In the genomic region with DNA sequence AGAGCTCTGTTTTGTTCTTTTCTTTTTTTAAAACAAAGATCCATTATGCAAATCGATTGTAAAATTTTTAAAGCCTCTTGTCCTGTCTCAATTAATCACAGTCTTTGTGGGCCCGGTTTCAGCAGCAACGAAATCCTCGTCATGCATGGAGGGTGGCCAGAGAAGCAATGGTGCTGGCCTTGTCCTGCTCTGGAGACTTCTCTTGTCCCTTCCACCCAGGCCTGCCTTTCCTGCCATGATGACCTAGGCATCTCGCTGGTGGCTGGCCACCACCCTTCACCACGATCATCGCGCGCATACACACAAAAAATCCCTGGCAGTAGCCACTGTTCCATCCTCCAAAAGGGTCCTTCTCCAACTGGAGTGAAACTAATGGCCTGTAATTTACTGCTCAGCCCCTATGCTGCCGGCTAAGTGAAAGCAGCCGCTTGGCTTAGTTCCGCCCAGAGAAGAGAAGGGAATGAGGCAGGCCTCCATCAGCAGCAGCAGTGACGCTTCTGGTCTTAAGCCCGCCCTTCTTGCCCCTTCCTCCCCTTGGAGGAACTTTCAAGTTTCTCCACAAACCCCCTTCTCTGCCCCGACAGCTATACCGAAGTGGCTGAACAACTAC, we compare ENCODE assay signal across 15 cellular contexts.
DNase-seq lines count a peak whose midpoint lies in the region; ATAC-seq and TF ChIP-seq lines count a peak whose summit lies in the region.
"Had no signal": no experiment of that assay in that cellular context is flagged by ENCODE, and none has a peak within 500 bp of the region (broad histone marks: within the 10 kb centered on the region; RNA-seq: fewer than 3 reads in every experiment).

No MANE protein-coding gene starts in this region.

- CTCF ChIA-PET in activated naive CD4-positive, alpha-beta T cell treated with anti-CD3 and anti-CD28 coated beads, Interleukin-2, amount 10 ng/mL, durations not matched to agents 7 days and 5 days (lab: Charles Lee): no interaction called here

- no peaks in the 10 kb centered on the region for H3K36me3 ChIP-seq in BLaER1
- no peaks in the 10 kb centered on the region for H3K36me3 ChIP-seq in Karpas-422 (ENCODE audit: insufficient read depth, low read length)
- H3K36me3 ChIP-seq: BE2C, HAP-1 had no signal

- peaks cover 37% of the 10 kb centered on the region for H3K4me1 ChIP-seq in BLaER1
- H3K4me1 ChIP-seq in Karpas-422 (ENCODE audit: low read length): peaks cover 44% of the 10 kb centered on the region
- H3K4me1 ChIP-seq: BE2C, HAP-1 had no signal

- no peaks in the 10 kb centered on the region for H3K4me1 Mint-ChIP-seq in neural crest cell
- H3K4me1 Mint-ChIP-seq in activated naive CD4-positive, alpha-beta T cell treated with anti-CD3 and anti-CD28 coated beads, Interleukin-2, amount 10 ng/mL, durations not matched to agents 7 days and 5 days: no peaks in the 10 kb centered on the region
- H3K4me1 Mint-ChIP-seq: CD14-positive monocyte had no signal

- no peak for ATAC-seq in GM19324 (IDR thresholded peaks at IDR 0.05; ENCODE audit: low FRiP score, unreplicated experiment)
- ATAC-seq: GM12878 had no signal

- peak overlapping the region; percentile 12 for H3K27ac Mint-ChIP-seq in neural crest cell (ENCODE audit: unreplicated experiment)
- H3K27ac Mint-ChIP-seq in activated naive CD4-positive, alpha-beta T cell treated with anti-CD3 and anti-CD28 coated beads, Interleukin-2, amount 10 ng/mL, durations not matched to agents 7 days and 5 days: no peak overlapping the region
- H3K27ac Mint-ChIP-seq: CD14-positive monocyte; CD4-positive, alpha-beta memory T cell had no signal

- DNase-seq in Karpas-422 (no peak), left kidney (ENCODE audit: low read depth, low spot score) (peak; percentile 64), neural crest cell (ENCODE audit: low read depth, low spot score) (no peak), T-helper 2 cell (no peak)
- no peak for DNase-seq in activated naive CD4-positive, alpha-beta T cell treated with anti-CD3 and anti-CD28 coated beads, Interleukin-2, amount 10 ng/mL, durations not matched to agents 7 days and 5 days
- DNase-seq: BE2C; CD4-positive, alpha-beta memory T cell; DMS79 treated with DMSO at 0.1 percent for 48 hours; GM23248 had no signal

- peak overlapping the region; percentile 64 for H3K27ac ChIP-seq in BLaER1
- H3K27ac ChIP-seq in Karpas-422 (ENCODE audit: low read length): peak overlapping the region; percentile 83
- H3K27ac ChIP-seq: GM23248, HL-60 had no signal

- H4K20me1 ChIP-seq in BLaER1 (no peaks in the 10 kb centered on the region), Karpas-422 (ENCODE audit: insufficient read depth, low read depth, low read length) (no peaks in the 10 kb centered on the region)

- H3K9me3 ChIP-seq in BLaER1: no peaks in the 10 kb centered on the region
- no peaks in the 10 kb centered on the region for H3K9me3 ChIP-seq in Karpas-422 (ENCODE audit: low read length)
- H3K9me3 ChIP-seq: BE2C, HAP-1 had no signal

- H3K9me2 ChIP-seq in Karpas-422 (replicated peaks; ENCODE audit: insufficient read depth, low read length): no peaks in the 10 kb centered on the region

- H3K27me3 Mint-ChIP-seq in neural crest cell (ENCODE audit: low read depth): peaks cover 3% of the 10 kb centered on the region
- peaks cover 3% of the 10 kb centered on the region for H3K27me3 Mint-ChIP-seq in activated naive CD4-positive, alpha-beta T cell treated with anti-CD3 and anti-CD28 coated beads, Interleukin-2, amount 10 ng/mL, durations not matched to agents 7 days and 5 days

- H3K79me2 ChIP-seq in Karpas-422 (ENCODE audit: low read length): no peaks in the 10 kb centered on the region

- no peak overlapping the region for H2AFZ ChIP-seq in Karpas-422 (ENCODE audit: low read length)
- H2AFZ ChIP-seq: GM23248 had no signal

- H3K36me3 Mint-ChIP-seq in neural crest cell (ENCODE audit: low read depth): no peaks in the 10 kb centered on the region
- H3K36me3 Mint-ChIP-seq in activated naive CD4-positive, alpha-beta T cell treated with anti-CD3 and anti-CD28 coated beads, Interleukin-2, amount 10 ng/mL, durations not matched to agents 7 days and 5 days: no peaks in the 10 kb centered on the region
- H3K36me3 Mint-ChIP-seq: CD14-positive monocyte; CD4-positive, alpha-beta memory T cell had no signal

- H3K4me2 ChIP-seq in BLaER1 (peak overlapping the region; percentile 76), Karpas-422 (ENCODE audit: low read depth, low read length, poor library complexity, severe bottlenecking) (peak overlapping the region; percentile 38)

- 0 out of 2 replicates have a peak overlapping the region, but pooled peaks have one; percentile 4 for H3K9ac ChIP-seq in BLaER1
- peak overlapping the region; percentile 29; the same call in 1 of the 2 replicates for H3K9ac ChIP-seq in Karpas-422 (ENCODE audit: low read length)
- H3K9ac ChIP-seq: GM23248 had no signal

- H3K4me3 Mint-ChIP-seq in neural crest cell: no peak overlapping the region
- no peak overlapping the region for H3K4me3 Mint-ChIP-seq in activated naive CD4-positive, alpha-beta T cell treated with anti-CD3 and anti-CD28 coated beads, Interleukin-2, amount 10 ng/mL, durations not matched to agents 7 days and 5 days
- H3K4me3 Mint-ChIP-seq: CD14-positive monocyte had no signal

- no peak for TF ChIP-seq CTCF in neural crest cell (conservative IDR thresholded peaks at IDR 0.05)

- H3K4me3 ChIP-seq in BLaER1 (no peak overlapping the region), Karpas-422 (ENCODE audit: low read length) (no peak overlapping the region)
- H3K4me3 ChIP-seq: GM12878, GM23248, HAP-1 had no signal

- H3K9me3 Mint-ChIP-seq in neural crest cell: peaks cover 15% of the 10 kb centered on the region
- H3K9me3 Mint-ChIP-seq in activated naive CD4-positive, alpha-beta T cell treated with anti-CD3 and anti-CD28 coated beads, Interleukin-2, amount 10 ng/mL, durations not matched to agents 7 days and 5 days: no peaks in the 10 kb centered on the region

- H3K27me3 ChIP-seq in BLaER1 (no peaks in the 10 kb centered on the region), Karpas-422 (ENCODE audit: low read length) (no peaks in the 10 kb centered on the region; the same call in 1 of the 2 replicates)
- H3K27me3 ChIP-seq: BE2C had no signal
